1 cellular context compared by ENCODE assay signal in the genomic region with DNA sequence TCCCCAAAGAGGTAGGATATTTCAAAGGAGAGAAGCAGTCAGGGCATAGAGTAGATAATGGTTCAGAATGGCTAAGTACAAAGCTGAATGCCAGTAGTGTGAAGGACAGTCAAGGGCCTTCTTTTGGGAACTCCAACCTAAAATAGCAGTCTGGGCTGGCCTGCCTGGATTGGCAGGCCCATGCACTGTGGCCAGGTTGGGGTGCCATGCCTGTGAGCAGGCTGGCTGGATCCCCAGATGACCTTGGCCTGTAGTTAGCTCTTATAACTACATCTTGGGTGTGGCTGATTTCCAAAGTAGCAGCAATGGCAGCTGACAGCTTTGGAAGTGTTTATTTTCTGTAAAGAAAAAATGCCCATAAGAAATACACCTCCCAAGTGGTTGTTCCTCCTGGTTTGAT.
TF ChIP-seq lines count a peak whose summit lies in the region.

No MANE protein-coding gene starts in this region.

TF ChIP-seq in IMR-90, 13 proteins besides CTCF, POLR2A, EP300 and RAD21:
- TF ChIP-seq RFX5 (IDR thresholded peaks at IDR 0.05; ENCODE audit: low read depth, low read length) (no peak), SMC3 (IDR thresholded peaks at IDR 0.05; ENCODE audit: low read depth, low read length) (no peak), MXI1 (IDR thresholded peaks at IDR 0.05; ENCODE audit: borderline replicate concordance, low read depth, low read length) (no peak), CEBPB (IDR thresholded peaks at IDR 0.05; ENCODE audit: low read depth, low read length) (no peak), BHLHE40 (IDR thresholded peaks at IDR 0.05; ENCODE audit: low read depth, low read length) (no peak), MAZ (IDR thresholded peaks at IDR 0.05; ENCODE audit: borderline replicate concordance, low read depth, low read length) (no peak), CHD1 (IDR thresholded peaks at IDR 0.05; ENCODE audit: low read depth, low read length) (no peak), ELK1 (IDR thresholded peaks at IDR 0.05; ENCODE audit: borderline replicate concordance, low read depth, low read length) (no peak), NFE2L2 (IDR thresholded peaks at IDR 0.05; ENCODE audit: low read depth, low read length) (no peak), FOS (IDR thresholded peaks at IDR 0.05; ENCODE audit: low read depth, low read length) (no peak), MAFK (IDR thresholded peaks at IDR 0.05; ENCODE audit: low read depth, low read length) (no peak), RCOR1 (IDR thresholded peaks at IDR 0.05; ENCODE audit: insufficient replicate concordance, low read length) (no peak)
- TF ChIP-seq, protein P1, sequence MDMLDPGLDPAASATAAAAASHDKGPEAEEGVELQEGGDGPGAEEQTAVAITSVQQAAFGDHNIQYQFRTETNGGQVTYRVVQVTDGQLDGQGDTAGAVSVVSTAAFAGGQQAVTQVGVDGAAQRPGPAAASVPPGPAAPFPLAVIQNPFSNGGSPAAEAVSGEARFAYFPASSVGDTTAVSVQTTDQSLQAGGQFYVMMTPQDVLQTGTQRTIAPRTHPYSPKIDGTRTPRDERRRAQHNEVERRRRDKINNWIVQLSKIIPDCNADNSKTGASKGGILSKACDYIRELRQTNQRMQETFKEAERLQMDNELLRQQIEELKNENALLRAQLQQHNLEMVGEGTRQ (IDR thresholded peaks at IDR 0.05; ENCODE audit: low read depth, low read length) = no peak
TF ChIP-seq in IMR-90: peak in this region for 0.
